Comparison of ENCODE assay signal across 21 cellular contexts in the genomic region with DNA sequence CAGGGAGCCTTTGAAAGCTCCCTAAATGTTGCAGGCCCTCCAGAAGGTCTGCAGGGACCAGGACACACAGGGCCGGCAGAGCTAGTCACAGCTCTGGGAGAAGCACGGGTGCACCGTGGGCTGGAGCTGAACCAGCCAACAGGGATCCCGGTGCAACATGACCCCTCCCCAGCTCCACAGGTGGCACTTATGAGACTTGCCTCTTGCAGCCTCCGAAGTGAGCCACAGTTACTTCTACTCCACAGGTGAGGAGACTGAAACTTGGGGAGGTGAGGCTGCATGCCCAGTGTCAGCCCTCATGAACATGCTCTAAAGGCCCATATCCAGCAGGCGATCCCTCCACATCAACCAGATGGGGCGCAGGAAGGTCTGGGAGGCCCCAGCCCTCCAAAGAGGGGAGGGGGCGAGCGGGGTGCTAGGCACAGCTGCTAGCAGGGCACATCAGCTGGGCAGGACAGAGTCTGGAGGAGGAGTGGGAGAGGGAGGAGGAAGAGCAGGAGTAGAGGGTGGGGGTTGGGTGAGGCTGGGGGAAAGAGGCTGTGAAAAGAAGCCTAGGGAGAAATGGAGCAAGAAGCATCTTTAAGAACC.
"Had no signal": no experiment of that assay in that cellular context is flagged by ENCODE, and none has a peak within 500 bp of the region (broad histone marks: within the 10 kb centered on the region; RNA-seq: fewer than 3 reads in every experiment).

No MANE protein-coding gene starts in this region.

- DNase-seq: activated CD4-positive, alpha-beta T cell treated with anti-CD3 and anti-CD28 coated beads, Interleukin-2, amount 50 U/mL, for 4 hours; activated naive CD8-positive, alpha-beta T cell treated with anti-CD3 and anti-CD28 coated beads, Interleukin-2, amount 10 ng/mL, durations not matched to agents 7 days and 5 days; activated T-cell treated with anti-CD3 and anti-CD28 coated beads for 4 hours; amygdala; dorsolateral prefrontal cortex; endodermal cell; foreskin fibroblast; left cardiac atrium; mesenchymal stem cell; occipital lobe; T-helper 2 cell; testis; upper lobe of left lung; WERI-Rb-1 had no signal

- H3K4me1 Mint-ChIP-seq: endodermal cell, nephron had no signal

- H3K4me3 Mint-ChIP-seq: activated naive CD8-positive, alpha-beta T cell treated with anti-CD3 and anti-CD28 coated beads, Interleukin-2, amount 10 ng/mL, durations not matched to agents 7 days and 5 days; activated T-helper 1 cell treated with anti-CD3 and anti-CD28 coated beads, Interleukin-12 subunit alpha, Interleukin-12 subunit beta, Interleukin-2, Interleukin-4 antibody, amounts not matched to agents 30 ng/mL and 10 ng/mL and 1 ng/mL, durations not matched to agents 14 hours and 24 hours and 36 hours; endodermal cell; nephron had no signal

- H3K27ac Mint-ChIP-seq: activated naive CD8-positive, alpha-beta T cell treated with anti-CD3 and anti-CD28 coated beads, Interleukin-2, amount 10 ng/mL, durations not matched to agents 7 days and 5 days; activated T-helper 1 cell treated with anti-CD3 and anti-CD28 coated beads, Interleukin-12 subunit alpha, Interleukin-12 subunit beta, Interleukin-2, Interleukin-4 antibody, amounts not matched to agents 30 ng/mL and 10 ng/mL and 1 ng/mL, durations not matched to agents 14 hours and 24 hours and 36 hours; nephron; progenitor cell of endocrine pancreas had no signal

- ATAC-seq: left cardiac atrium had no signal

- H3K36me3 Mint-ChIP-seq: activated naive CD8-positive, alpha-beta T cell treated with anti-CD3 and anti-CD28 coated beads, Interleukin-2, amount 10 ng/mL, durations not matched to agents 7 days and 5 days had no signal

- H3K27ac ChIP-seq: cardiac muscle cell, dorsolateral prefrontal cortex, epithelial cell of prostate, hepatocyte, testis, upper lobe of left lung, WERI-Rb-1 had no signal

- H3K9me3 Mint-ChIP-seq: activated naive CD8-positive, alpha-beta T cell treated with anti-CD3 and anti-CD28 coated beads, Interleukin-2, amount 10 ng/mL, durations not matched to agents 7 days and 5 days; activated T-helper 1 cell treated with anti-CD3 and anti-CD28 coated beads, Interleukin-12 subunit alpha, Interleukin-12 subunit beta, Interleukin-2, Interleukin-4 antibody, amounts not matched to agents 30 ng/mL and 10 ng/mL and 1 ng/mL, durations not matched to agents 14 hours and 24 hours and 36 hours; endodermal cell; nephron had no signal

- H3K4me3 ChIP-seq: cardiac muscle cell, dorsolateral prefrontal cortex, hepatocyte, right atrium auricular region, testis, upper lobe of left lung had no signal

- H3K36me3 ChIP-seq: cardiac muscle cell had no signal

- H3K27me3 ChIP-seq: cardiac muscle cell, dorsolateral prefrontal cortex, hepatocyte, right atrium auricular region, testis, upper lobe of left lung had no signal

- H3K27me3 Mint-ChIP-seq: activated naive CD8-positive, alpha-beta T cell treated with anti-CD3 and anti-CD28 coated beads, Interleukin-2, amount 10 ng/mL, durations not matched to agents 7 days and 5 days; progenitor cell of endocrine pancreas had no signal

- H3K9me3 ChIP-seq: right atrium auricular region, testis, upper lobe of left lung had no signal

- H3K4me1 ChIP-seq: upper lobe of left lung had no signal
